In the genomic region with DNA sequence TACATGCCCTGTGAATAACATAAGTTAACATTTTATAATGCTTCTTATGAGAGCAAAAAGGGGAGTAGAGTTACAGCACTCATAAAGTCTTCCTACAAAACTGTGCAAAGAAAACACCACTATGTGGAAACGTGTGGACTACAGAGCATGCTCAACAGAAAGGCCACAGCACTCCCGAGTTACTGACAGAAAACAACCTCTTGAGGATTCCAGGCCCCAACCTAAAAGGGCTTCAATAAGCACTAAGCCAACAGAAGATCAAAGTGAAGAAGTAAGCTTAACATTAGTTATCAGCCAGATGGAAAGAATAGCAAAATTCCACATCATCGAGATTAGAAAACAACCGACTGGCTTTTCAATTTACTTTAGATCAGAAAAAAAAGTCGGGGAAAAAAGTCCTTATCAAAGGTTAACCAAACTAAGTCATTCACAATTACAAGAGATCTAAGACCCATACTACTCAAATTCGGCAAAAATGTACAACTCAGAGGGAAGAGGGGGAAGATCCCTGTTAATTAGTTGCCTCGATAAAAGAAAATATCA, we compare ENCODE assay signal across 8 cellular contexts. TPM values are rescaled to one million over a fixed set of nuclear protein-coding genes. Genes with fewer than 3 reads are reported as not detected.
DNase-seq lines count a peak whose midpoint lies in the region; ATAC-seq, FAIRE-seq and TF ChIP-seq lines count a peak whose summit lies in the region.

No MANE protein-coding gene starts in this region.

- POLR2A ChIA-PET in A549 (lab: Yijun Ruan, JAX) = interaction anchor here (0.6 to 3.6 kb wide), 2 partner anchors 9 to 67 kb away, joined by 6 to 18 read pairs; a partner anchor contains a TSS

- peaks cover 40% of the 10 kb centered on the region for H3K4me1 ChIP-seq in A549
- H3K4me1 ChIP-seq in esophagus muscularis mucosa = peaks cover 55 to 78% (median 71%) of the 10 kb centered on the region in 4 donors

- peaks cover 60% of the 10 kb centered on the region for H3K4me1 Mint-ChIP-seq in osteocyte (ENCODE audit: unreplicated experiment)

- no peak for FAIRE-seq in A549 (lab: Jason Lieb, UNC)

- ATAC-seq in A549 = 0 out of 6 replicates have a peak, but pooled peaks of 1 of the 2 experiments have one; percentile 11
- no peak for ATAC-seq in GM19395 (IDR thresholded peaks at IDR 0.05; ENCODE audit: unreplicated experiment)

- H3K27ac ChIP-seq in A549 (peak overlapping the region; percentile 97 to 99), SU-DHL-6 (ENCODE audit: low read depth, low read length) (peak overlapping the region; percentile 91), esophagus muscularis mucosa (replicated peaks in 1 of 4) (peak overlapping the region; percentile 99 to 100 (median 100))

- H3K36me3 ChIP-seq in SU-DHL-6 (ENCODE audit: low read length) (0 out of 2 replicates have a peak, but pooled peaks cover 4% of the 10 kb centered on the region), esophagus muscularis mucosa (no peaks in the 10 kb centered on the region)

- no peaks in the 10 kb centered on the region for H3K27me3 Mint-ChIP-seq in osteocyte (ENCODE audit: unreplicated experiment)

- no peaks in the 10 kb centered on the region for H3K9me3 ChIP-seq in A549
- H3K9me3 ChIP-seq in SU-DHL-6 (ENCODE audit: insufficient read depth, low read length) = no peaks in the 10 kb centered on the region
- no peaks in the 10 kb centered on the region for H3K9me3 ChIP-seq in esophagus muscularis mucosa

- no peaks in the 10 kb centered on the region for H3K9me3 Mint-ChIP-seq in osteocyte (ENCODE audit: unreplicated experiment)

- H3K27me3 ChIP-seq in SU-DHL-6 (ENCODE audit: low read length) (no peaks in the 10 kb centered on the region), esophagus muscularis mucosa (no peaks in the 10 kb centered on the region)

- DNase-seq in A549 (ENCODE audit: low read depth in 1 of 2, low spot score in 1 of 2) (peak in 1 of 2 experiments; percentile 33), GF-D8 (lab: John Stamatoyannopoulos, UW) (peak; percentile 60), esophagus muscularis mucosa (ENCODE audit: extremely low spot score) (no peak), osteocyte (ENCODE audit: extremely low spot score, unreplicated experiment) (no peak), NCI-H2081 (lab: John Stamatoyannopoulos, UW) (no peak), GM13976 (ENCODE audit: low spot score) (no peak)

- in situ Hi-C loops in GM13976 (cut with MboI; ENCODE audit: low sequenced_read_pairs, unreplicated experiment) = no loop called here

- H3F3A ChIP-seq in SU-DHL-6 (ENCODE audit: insufficient read depth) = peaks cover 19% of the 10 kb centered on the region

- H3K9me2 ChIP-seq in SU-DHL-6 (replicated peaks; ENCODE audit: insufficient read depth, low read length) = no peaks in the 10 kb centered on the region

- peak overlapping the region; percentile 73 for H3K4me2 ChIP-seq in A549
- peak overlapping the region; percentile 81 for H3K4me2 ChIP-seq in SU-DHL-6 (ENCODE audit: low read depth, low read length, poor library complexity, severe bottlenecking)

- peak overlapping the region; percentile 98 for H3K27ac Mint-ChIP-seq in osteocyte (ENCODE audit: unreplicated experiment)

- no peak for TF ChIP-seq POLR2A in A549 (IDR thresholded peaks at IDR 0.05; ENCODE audit: low read length)
- no peak for TF ChIP-seq POLR2A in esophagus muscularis mucosa (IDR thresholded peaks at IDR 0.05; ENCODE audit: low read depth)

- CTCF ChIA-PET in A549 (lab: Yijun Ruan, JAX) = interaction anchor here (0.8 to 1.5 kb wide), 5 partner anchors 13 to 183 kb away, joined by 3 to 4 read pairs (median 4); no protein-coding TSS in a partner anchor

- TF ChIP-seq CTCF in A549 (IDR thresholded peaks at IDR 0.05) = no peak
- TF ChIP-seq CTCF in SU-DHL-6 (IDR thresholded peaks at IDR 0.05; ENCODE audit: insufficient read depth, low read length, poor library complexity, severe bottlenecking) = no peak
- no peak for TF ChIP-seq CTCF in esophagus muscularis mucosa (IDR thresholded peaks at IDR 0.05)
- no peak for TF ChIP-seq CTCF in osteocyte (IDR thresholded peaks at IDR 0.05)
- TF ChIP-seq CTCF in GM13976 (IDR thresholded peaks at IDR 0.05; ENCODE audit: borderline replicate concordance, control extremely low read depth, extremely low read depth, insufficient read depth, missing control alignments) = no peak

- H3K9ac ChIP-seq in SU-DHL-6 (ENCODE audit: low read length) = peak overlapping the region; percentile 84

- TF ChIP-seq RAD21 in A549 (conservative IDR thresholded peaks at IDR 0.05 in 1 of 2, IDR thresholded peaks at IDR 0.05 in 1 of 2) = no peak

- peaks cover 59% of the 10 kb centered on the region for H3K79me2 ChIP-seq in SU-DHL-6 (ENCODE audit: insufficient read depth, low read length)

- H3K4me3 ChIP-seq in A549 = peak overlapping the region; percentile 80
- peak overlapping the region; percentile 80 for H3K4me3 ChIP-seq in SU-DHL-6 (ENCODE audit: insufficient read depth, low read length, poor library complexity, severe bottlenecking)
- H3K4me3 ChIP-seq in esophagus muscularis mucosa = peak overlapping the region; percentile 95 to 99 (median 98)

- peak overlapping the region; percentile 78 for H3K4me3 Mint-ChIP-seq in osteocyte (ENCODE audit: unreplicated experiment)

- TF ChIP-seq EP300 in A549 (IDR thresholded peaks at IDR 0.05) = no peak
- no peak for TF ChIP-seq EP300 in esophagus muscularis mucosa (IDR thresholded peaks at IDR 0.05)

- no peaks in the 10 kb centered on the region for H3K36me3 Mint-ChIP-seq in osteocyte (ENCODE audit: unreplicated experiment)

- intact Hi-C loops in esophagus muscularis mucosa (cut with DNase I) = loop anchor here (1.0 to 5.0 kb wide), 2 partner anchors 43 to 50 kb away; no protein-coding TSS in a partner anchor

- no peak overlapping the region for H2AFZ ChIP-seq in SU-DHL-6 (ENCODE audit: low read depth, low read length, severe bottlenecking)

- WGBS in A549 (ENCODE audit: missing lambda C conversion rate) = under 1% methylated on average over 7 of the region's 7 CpGs
- WGBS in esophagus muscularis mucosa = 0% methylated on average over 7 of the region's 7 CpGs

- peaks cover 29% of the 10 kb centered on the region for H4K20me1 ChIP-seq in SU-DHL-6 (ENCODE audit: low read depth, low read length)

TF ChIP-seq in A549, 52 proteins besides CTCF, POLR2A, EP300 and RAD21:
- 0 out of 2 replicates have a peak, but pooled peaks have one; percentile 42 for TF ChIP-seq FOSB (CRISPR knock-in tag; IDR thresholded peaks at IDR 0.05)
- TF ChIP-seq, protein P1, sequence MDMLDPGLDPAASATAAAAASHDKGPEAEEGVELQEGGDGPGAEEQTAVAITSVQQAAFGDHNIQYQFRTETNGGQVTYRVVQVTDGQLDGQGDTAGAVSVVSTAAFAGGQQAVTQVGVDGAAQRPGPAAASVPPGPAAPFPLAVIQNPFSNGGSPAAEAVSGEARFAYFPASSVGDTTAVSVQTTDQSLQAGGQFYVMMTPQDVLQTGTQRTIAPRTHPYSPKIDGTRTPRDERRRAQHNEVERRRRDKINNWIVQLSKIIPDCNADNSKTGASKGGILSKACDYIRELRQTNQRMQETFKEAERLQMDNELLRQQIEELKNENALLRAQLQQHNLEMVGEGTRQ (IDR thresholded peaks at IDR 0.05) = no peak

RNA-seq across cellular contexts. Expression of a gene that starts 1.5 kb away (rescaled TPM):
- polyA plus RNA-seq in A549 (2011; rRNA removed) (43.0 and 43.7 TPM in 2 replicates), A549 (2017; fragmentation: RNase III; extraction: RNeasy Plus Mini Kit Qiagen cat#74134 plus additional on column Dnase treatment) (24.2 to 26.9 TPM (median 25.5 TPM) in 3 replicates)
- polyA plus RNA-seq in A549 (2012; cell fraction: cytosol; rRNA removed) = 11.5 and 13.4 TPM in 2 replicates
- 10.9 and 17.7 TPM in 2 replicates for polyA plus RNA-seq in A549 (2012; cell fraction: nucleus; rRNA removed)
- polyA minus RNA-seq in A549 (2011; rRNA and poly(A)+ RNA removed) = 22.8 and 23.4 TPM in 2 replicates
- total RNA-seq in esophagus muscularis mucosa (10 to 100 TPM; 28.3 to 51.2 (median 38.7) TPM), osteocyte (33.9 and 36.5 TPM in 2 replicates)
